Comparison of ENCODE assay signal across 9 cellular contexts in genomic region chr2:42964444-42965081, GRCh38.
A peak's percentile ranks its signal among the peaks of the same experiment; 100 is the strongest.
DNase-seq lines count a peak whose midpoint lies in the region; ATAC-seq and TF ChIP-seq lines count a peak whose summit lies in the region.
"Had no signal": no experiment of that assay in that cellular context is flagged by ENCODE, and none has a peak within 500 bp of the region (broad histone marks: within the 10 kb centered on the region; RNA-seq: fewer than 3 reads in every experiment).

No MANE protein-coding gene starts in this region.

- H3K79me2 ChIP-seq in osteoblast (ENCODE audit: insufficient read depth, low read length), result no peaks in the 10 kb centered on the region
- no peaks in the 10 kb centered on the region for H3K79me2 ChIP-seq in trophoblast cell (ENCODE audit: control insufficient read depth, insufficient read depth, low read length, poor library complexity)

- H3K14ac ChIP-seq in trophoblast cell (ENCODE audit: low read length), result no peak overlapping the region

- H4K12ac ChIP-seq in trophoblast cell (ENCODE audit: low read depth, low read length), result no peak overlapping the region

- H3K27ac ChIP-seq in osteoblast (ENCODE audit: low read depth, low read length), result peak overlapping the region; percentile 83
- no peak overlapping the region for H3K27ac ChIP-seq in trophoblast cell (ENCODE audit: low read depth, low read length)

- H3K9ac ChIP-seq in trophoblast cell (ENCODE audit: low read length), result no peak overlapping the region

- H3K18ac ChIP-seq in trophoblast cell (ENCODE audit: low read length), result no peak overlapping the region

- H2AK5ac ChIP-seq in trophoblast cell (ENCODE audit: low read length), result no peak overlapping the region

- H2BK12ac ChIP-seq in trophoblast cell (ENCODE audit: low read length), result no peak overlapping the region

- H3K4me3 ChIP-seq in osteoblast (ENCODE audit: insufficient read depth, low read length) (no peak overlapping the region), trophoblast cell (ENCODE audit: low read depth, low read length) (no peak overlapping the region)

- no peak overlapping the region for H4K8ac ChIP-seq in trophoblast cell (ENCODE audit: low read depth, low read length)

- peaks cover 81% of the 10 kb centered on the region for H3K4me1 ChIP-seq in osteoblast (ENCODE audit: insufficient read depth, low read length)
- H3K4me1 ChIP-seq in trophoblast cell (ENCODE audit: control insufficient read depth in 1 of 2, insufficient read depth in 2 of 2, low read length in 2 of 2), result no peaks in the 10 kb centered on the region

- H2AFZ ChIP-seq in osteoblast (ENCODE audit: low read length) (peak overlapping the region; percentile 40), trophoblast cell (ENCODE audit: insufficient read depth, low read length, poor library complexity) (no peak overlapping the region)

- no peak overlapping the region for H4K91ac ChIP-seq in trophoblast cell (ENCODE audit: low read depth, low read length)

- H3K27me3 ChIP-seq in osteoblast (ENCODE audit: insufficient read depth, low read length) (no peaks in the 10 kb centered on the region), trophoblast cell (ENCODE audit: insufficient read depth, low read length) (no peaks in the 10 kb centered on the region)

- H3K9me3 ChIP-seq in osteoblast (ENCODE audit: low read depth, low read length), result no peaks in the 10 kb centered on the region
- no peaks in the 10 kb centered on the region for H3K9me3 ChIP-seq in trophoblast cell (ENCODE audit: insufficient read depth, low read depth, low read length)

- no peak for TF ChIP-seq CTCF in osteoblast (IDR thresholded peaks at IDR 0.05; ENCODE audit: extremely low read depth, low read depth, low read length)

- no peaks in the 10 kb centered on the region for H3K79me1 ChIP-seq in trophoblast cell (ENCODE audit: low read length)

- H3K4me2 ChIP-seq in osteoblast (ENCODE audit: insufficient read depth, low read length) (peak overlapping the region; percentile 25), trophoblast cell (ENCODE audit: low read length) (no peak overlapping the region)

- H4K20me1 ChIP-seq in osteoblast (ENCODE audit: insufficient read depth, low read length), result no peaks in the 10 kb centered on the region

- H2BK120ac ChIP-seq in trophoblast cell (ENCODE audit: insufficient read depth, low read length, poor library complexity), result no peak overlapping the region

- WGBS in trophoblast cell (ENCODE audit: extremely low coverage, insufficient coverage, insufficient read length), result no CpG with 5 or more reads among the region's 5 CpGs

- DNase-seq in Ammon's horn (ENCODE audit: low spot score) (peak; percentile 64), NCI-H2029 treated with DMSO at 0.1 percent for 48 hours (lab: John Stamatoyannopoulos, UW) (peak; percentile 46), fibroblast of gingiva (ENCODE audit: low read depth) (peak; percentile 95), osteoblast (ENCODE audit: insufficient read length, low spot score, missing footprints) (peak; percentile 98), trophoblast cell (no peak)
- no peak for DNase-seq in activated effector memory CD4-positive, alpha-beta T cell treated with anti-CD3 and anti-CD28 coated beads, Interleukin-2, amount 50 U/mL, for 16 hours
- no peak for DNase-seq in stimulated activated CD4-positive, alpha-beta T cell treated with anti-CD3 and anti-CD28 coated beads, Interleukin-4, amount 100 ng/mL, for 1 hour

- no peak overlapping the region for H3K23ac ChIP-seq in trophoblast cell (ENCODE audit: low read length)

- no peak overlapping the region for H3K4ac ChIP-seq in trophoblast cell (ENCODE audit: low read depth, low read length)

- H3K36me3 ChIP-seq in osteoblast (ENCODE audit: insufficient read depth, low read length) (no peaks in the 10 kb centered on the region), trophoblast cell (ENCODE audit: control insufficient read depth in 1 of 2, insufficient read depth in 2 of 2, low read length in 2 of 2) (no peaks in the 10 kb centered on the region)

- ATAC-seq in GM21515 (IDR thresholded peaks at IDR 0.05; ENCODE audit: unreplicated experiment), result no peak
- ATAC-seq: left colon had no signal

- H2BK5ac ChIP-seq in trophoblast cell (ENCODE audit: low read depth, low read length, poor library complexity), result no peak overlapping the region

Comparison
In these comparisons a context has a peak if more than half of its experiments do, and no peak if none do; other contexts are left out.
1. DNase-seq: peak in Ammon's horn (single experiment), NCI-H2029 treated with DMSO at 0.1 percent for 48 hours (single experiment), fibroblast of gingiva (single experiment) and osteoblast (single experiment); none in trophoblast cell (0 of 2), activated effector memory CD4-positive, alpha-beta T cell treated with anti-CD3 and anti-CD28 coated beads, Interleukin-2, amount 50 U/mL, for 16 hours (single experiment) and stimulated activated CD4-positive, alpha-beta T cell treated with anti-CD3 and anti-CD28 coated beads, Interleukin-4, amount 100 ng/mL, for 1 hour (single experiment).